10 cellular contexts compared by ENCODE assay signal in the genomic region with DNA sequence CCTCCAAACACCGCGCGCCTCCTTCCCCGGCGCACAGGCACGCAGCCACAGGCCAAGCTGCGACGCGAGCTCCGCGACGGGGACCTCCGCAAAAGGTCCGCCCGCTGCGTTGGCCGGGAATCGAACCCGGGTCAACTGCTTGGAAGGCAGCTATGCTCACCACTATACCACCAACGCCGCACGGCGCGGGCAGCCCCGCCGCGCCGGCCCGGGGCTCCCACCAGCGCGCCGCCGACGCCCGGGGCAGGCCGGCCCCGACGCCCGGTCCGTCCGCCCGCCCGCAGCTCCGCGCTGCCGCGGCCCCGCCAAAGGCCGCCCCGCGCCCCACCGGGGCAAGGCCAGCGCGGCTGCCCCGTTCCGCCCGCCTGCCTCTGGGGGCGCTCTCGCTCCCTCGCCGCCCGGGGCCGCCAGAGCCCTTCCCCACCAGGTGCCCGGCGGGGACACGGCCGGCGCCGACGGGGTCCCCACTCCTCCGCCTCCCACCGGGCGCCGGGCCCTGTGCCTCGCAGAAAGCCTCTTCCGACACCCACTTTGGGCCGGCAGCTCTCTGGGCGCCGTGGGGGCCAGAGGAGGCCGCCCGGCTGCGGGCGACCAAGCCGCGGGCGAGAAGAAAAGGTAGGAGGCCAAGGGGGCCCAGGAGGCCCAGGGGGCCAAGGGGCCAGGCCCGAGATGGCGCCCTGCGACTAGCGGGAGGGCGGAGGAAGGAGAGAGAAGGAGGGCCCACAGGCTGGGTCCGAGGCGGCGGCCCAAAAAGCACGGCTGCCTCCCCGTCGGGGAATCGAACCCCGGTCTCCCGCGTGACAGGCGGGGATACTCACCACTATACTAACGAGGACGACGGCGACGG. TPM values are rescaled to one million over a fixed set of nuclear protein-coding genes. Genes with fewer than 3 reads are reported as not detected.
A peak's percentile ranks its signal among the peaks of the same experiment; 100 is the strongest.
DNase-seq lines count a peak whose midpoint lies in the region; ATAC-seq lines count a peak whose summit lies in the region.
"Not testable (repeated sequence)": the region's sequence is repeated elsewhere in the genome, so short reads cannot be mapped to it uniquely, and the experiment has no call there.
"Had no signal": no experiment of that assay in that cellular context is flagged by ENCODE, and none has a peak within 500 bp of the region (broad histone marks: within the 10 kb centered on the region; RNA-seq: fewer than 3 reads in every experiment).

No MANE protein-coding gene starts in this region.

- intact Hi-C loops in left colon (cut with DNase I, micrococcal nuclease): not testable (repeated sequence)

- not testable (repeated sequence) for H3K9me3 Mint-ChIP-seq in activated CD8-positive, alpha-beta memory T cell treated with anti-CD3 and anti-CD28 coated beads, Interleukin-2, amount 10 ng/mL, durations not matched to agents 7 days and 5 days (ENCODE audit: low read depth); stimulated activated naive CD8-positive, alpha-beta T cell treated with anti-CD3 and anti-CD28 coated beads, Interleukin-15, amount 100 ng/mL, for 72 hours

- not testable (repeated sequence) for H3K36me3 Mint-ChIP-seq in activated CD8-positive, alpha-beta memory T cell treated with anti-CD3 and anti-CD28 coated beads, Interleukin-2, amount 10 ng/mL, durations not matched to agents 7 days and 5 days

- not testable (repeated sequence) for H3K27me3 Mint-ChIP-seq in activated CD8-positive, alpha-beta memory T cell treated with anti-CD3 and anti-CD28 coated beads, Interleukin-2, amount 10 ng/mL, durations not matched to agents 7 days and 5 days; stimulated activated naive CD8-positive, alpha-beta T cell treated with anti-CD3 and anti-CD28 coated beads, Interleukin-15, amount 100 ng/mL, for 72 hours

- CTCF ChIA-PET in activated CD8-positive, alpha-beta memory T cell treated with anti-CD3 and anti-CD28 coated beads, Interleukin-2, amount 10 ng/mL, durations not matched to agents 7 days and 5 days (lab: Charles Lee): not testable (repeated sequence)

- not testable (repeated sequence) for H3K27ac Mint-ChIP-seq in activated CD8-positive, alpha-beta memory T cell treated with anti-CD3 and anti-CD28 coated beads, Interleukin-2, amount 10 ng/mL, durations not matched to agents 7 days and 5 days; stimulated activated naive CD8-positive, alpha-beta T cell treated with anti-CD3 and anti-CD28 coated beads, Interleukin-15, amount 100 ng/mL, for 72 hours

- DNase-seq in activated CD8-positive, alpha-beta memory T cell treated with anti-CD3 and anti-CD28 coated beads, Interleukin-2, amount 10 ng/mL, durations not matched to agents 7 days and 5 days; left colon; stimulated activated naive CD8-positive, alpha-beta T cell treated with anti-CD3 and anti-CD28 coated beads, Interleukin-15, amount 100 ng/mL, for 72 hours: not testable (repeated sequence)

- not testable (repeated sequence) for H3K4me3 Mint-ChIP-seq in activated CD8-positive, alpha-beta memory T cell treated with anti-CD3 and anti-CD28 coated beads, Interleukin-2, amount 10 ng/mL, durations not matched to agents 7 days and 5 days; stimulated activated naive CD8-positive, alpha-beta T cell treated with anti-CD3 and anti-CD28 coated beads, Interleukin-15, amount 100 ng/mL, for 72 hours

- H3K4me1 Mint-ChIP-seq in activated CD8-positive, alpha-beta memory T cell treated with anti-CD3 and anti-CD28 coated beads, Interleukin-2, amount 10 ng/mL, durations not matched to agents 7 days and 5 days; stimulated activated naive CD8-positive, alpha-beta T cell treated with anti-CD3 and anti-CD28 coated beads, Interleukin-15, amount 100 ng/mL, for 72 hours: not testable (repeated sequence)

- peak; percentile 7 for ATAC-seq in GM18870 (IDR thresholded peaks at IDR 0.05; ENCODE audit: unreplicated experiment)
- peak; percentile 24 for ATAC-seq in GM19467 (IDR thresholded peaks at IDR 0.05; ENCODE audit: unreplicated experiment)
- peak; percentile 20 for ATAC-seq in HG02571 (IDR thresholded peaks at IDR 0.05; ENCODE audit: unreplicated experiment)
- peak; percentile 21 for ATAC-seq in HG03045 (IDR thresholded peaks at IDR 0.05; ENCODE audit: unreplicated experiment)
- ATAC-seq in HG03460 (IDR thresholded peaks at IDR 0.05; ENCODE audit: unreplicated experiment): peak; percentile 19
- ATAC-seq in activated CD8-positive, alpha-beta memory T cell treated with anti-CD3 and anti-CD28 coated beads, Interleukin-2, amount 10 ng/mL, durations not matched to agents 7 days and 5 days: peak; percentile 34
- ATAC-seq in left colon: peak; percentile 38
- ATAC-seq in stimulated activated naive CD8-positive, alpha-beta T cell treated with anti-CD3 and anti-CD28 coated beads, Interleukin-15, amount 100 ng/mL, for 72 hours: peak; percentile 45

RNA-seq across cellular contexts. Expression of a gene that starts 50.2 kb away (rescaled TPM):
- total RNA-seq in activated CD8-positive, alpha-beta memory T cell treated with anti-CD3 and anti-CD28 coated beads, Interleukin-2, amount 10 ng/mL, durations not matched to agents 7 days and 5 days: under 1 TPM in 1 of 2 experiments, not detected in 1; 0.35 TPM
- total RNA-seq in left colon: 10 to 100 TPM in 1 of 2 donors, 1 to 10 TPM in 1; 5.5 to 17.4 TPM
- total RNA-seq: cardiac muscle cell, neural crest cell had no signal

Comparison
In these comparisons a context has a peak if more than half of its experiments do, and no peak if none do; other contexts are left out.
1. RNA of a gene that starts 50.2 kb away (total RNA-seq): 5.5 to 17.4 TPM in left colon; 0.35 TPM in activated CD8-positive, alpha-beta memory T cell treated with anti-CD3 and anti-CD28 coated beads, Interleukin-2, amount 10 ng/mL, durations not matched to agents 7 days and 5 days; every median in the first group is over 4 times any median in the second.
2. Peak in every context shown above with its lines, with median percentiles within 50 percentile points of each other: ATAC-seq.